ENCODE assay signal across 19 cellular contexts in genomic region chr19:48760514-48761221, GRCh38. TPM values are rescaled to one million over a fixed set of nuclear protein-coding genes. Genes with fewer than 3 reads are reported as not detected.
DNase-seq lines count a peak whose midpoint lies in the region; ATAC-seq and TF ChIP-seq lines count a peak whose summit lies in the region.
"Had no signal": no experiment of that assay in that cellular context is flagged by ENCODE, and none has a peak within 500 bp of the region (broad histone marks: within the 10 kb centered on the region; RNA-seq: fewer than 3 reads in every experiment).

No MANE protein-coding gene starts in this region.

- no peaks in the 10 kb centered on the region for H4K20me1 ChIP-seq in GM23338 (replicated peaks; ENCODE audit: insufficient read depth)

- H3K27me3 Mint-ChIP-seq in GM23338 (ENCODE audit: insufficient read depth, low read depth, poor library complexity), result peaks cover 17% of the 10 kb centered on the region
- peaks cover 13% of the 10 kb centered on the region for H3K27me3 Mint-ChIP-seq in activated naive CD8-positive, alpha-beta T cell treated with anti-CD3 and anti-CD28 coated beads, Interleukin-2, amount 50 U/mL, for 24 hours

- H3K9me3 Mint-ChIP-seq in GM23338, result no peaks in the 10 kb centered on the region
- H3K9me3 Mint-ChIP-seq in activated naive CD8-positive, alpha-beta T cell treated with anti-CD3 and anti-CD28 coated beads, Interleukin-2, amount 50 U/mL, for 24 hours, result no peaks in the 10 kb centered on the region
- H3K9me3 Mint-ChIP-seq: effector memory CD8-positive, alpha-beta T cell; naive B cell had no signal

- DNase-seq in CD1c-positive myeloid dendritic cell (ENCODE audit: extremely low spot score), result peak; percentile 22
- no peak for DNase-seq in GM23338 (ENCODE audit: low spot score)
- peak; percentile 22 for DNase-seq in activated naive CD8-positive, alpha-beta T cell treated with anti-CD3 and anti-CD28 coated beads, Interleukin-2, amount 50 U/mL, for 24 hours
- DNase-seq in lung microvascular endothelial cell (ENCODE audit: low read depth in 2 of 2), result peak; percentile 62 to 74
- no peak for DNase-seq in COLO829 (ENCODE audit: low spot score)
- DNase-seq in nucleus accumbens (lab: John Stamatoyannopoulos, UW), result no peak
- no peak for DNase-seq in WERI-Rb-1
- DNase-seq in NCI-H69 (lab: John Stamatoyannopoulos, UW), result no peak
- DNase-seq: effector memory CD8-positive, alpha-beta T cell; left cardiac atrium; naive B cell; NCI-H146; NCI-H526 treated with DMSO at 0.1 percent for 48 hours; retina; substantia nigra had no signal

- no peaks in the 10 kb centered on the region for H3F3A ChIP-seq in GM23338 (replicated peaks; ENCODE audit: low read depth)

- peaks cover 12% of the 10 kb centered on the region for H3K4me1 ChIP-seq in GM23338 (ENCODE audit: insufficient read depth)

- peak overlapping the region; percentile 72 for H2AFZ ChIP-seq in GM23338

- H3K27ac Mint-ChIP-seq in GM23338, result no peak overlapping the region
- H3K27ac Mint-ChIP-seq in activated naive CD8-positive, alpha-beta T cell treated with anti-CD3 and anti-CD28 coated beads, Interleukin-2, amount 50 U/mL, for 24 hours, result peak overlapping the region; percentile 18

- H3K4me2 ChIP-seq in GM23338, result no peak overlapping the region

- no peak overlapping the region for H3K4me3 ChIP-seq in GM23338
- H3K4me3 ChIP-seq in WERI-Rb-1 (ENCODE audit: low read depth, low read length), result no peak overlapping the region

- no peaks in the 10 kb centered on the region for H3K9me3 ChIP-seq in WERI-Rb-1 (ENCODE audit: severe bottlenecking)

- peaks cover 13% of the 10 kb centered on the region for H3K4me1 Mint-ChIP-seq in GM23338
- H3K4me1 Mint-ChIP-seq in activated naive CD8-positive, alpha-beta T cell treated with anti-CD3 and anti-CD28 coated beads, Interleukin-2, amount 50 U/mL, for 24 hours, result peaks cover 4% of the 10 kb centered on the region
- H3K4me1 Mint-ChIP-seq: naive B cell had no signal

- H3K79me2 ChIP-seq in GM23338 (replicated peaks; ENCODE audit: insufficient read depth), result no peaks in the 10 kb centered on the region

- no peak for ATAC-seq in GM23338
- ATAC-seq in activated naive CD8-positive, alpha-beta T cell treated with anti-CD3 and anti-CD28 coated beads, Interleukin-2, amount 50 U/mL, for 24 hours, result peak; percentile 68
- ATAC-seq: effector memory CD8-positive, alpha-beta T cell had no signal

- H3K4me3 Mint-ChIP-seq in GM23338, result no peak overlapping the region
- H3K4me3 Mint-ChIP-seq in activated naive CD8-positive, alpha-beta T cell treated with anti-CD3 and anti-CD28 coated beads, Interleukin-2, amount 50 U/mL, for 24 hours, result no peak overlapping the region
- H3K4me3 Mint-ChIP-seq: effector memory CD8-positive, alpha-beta T cell; naive B cell had no signal

- no peaks in the 10 kb centered on the region for H3K36me3 ChIP-seq in GM23338 (ENCODE audit: insufficient read depth)
- H3K36me3 ChIP-seq in WERI-Rb-1, result no peaks in the 10 kb centered on the region

- H3K27me3 ChIP-seq in GM23338 (ENCODE audit: insufficient read depth) (no peaks in the 10 kb centered on the region), WERI-Rb-1 (ENCODE audit: insufficient read depth, low read depth, severe bottlenecking) (no peaks in the 10 kb centered on the region)

- no peak overlapping the region for H3K27ac ChIP-seq in GM23338 (ENCODE audit: low read depth)
- no peak overlapping the region for H3K27ac ChIP-seq in WERI-Rb-1
- H3K27ac ChIP-seq: C4-2B, VCaP had no signal

- no peaks in the 10 kb centered on the region for H3K36me3 Mint-ChIP-seq in GM23338 (ENCODE audit: low read depth)
- no peaks in the 10 kb centered on the region for H3K36me3 Mint-ChIP-seq in activated naive CD8-positive, alpha-beta T cell treated with anti-CD3 and anti-CD28 coated beads, Interleukin-2, amount 50 U/mL, for 24 hours (ENCODE audit: low read depth)
- H3K36me3 Mint-ChIP-seq: naive B cell had no signal

- TF ChIP-seq CTCF in GM23338 (conservative IDR thresholded peaks at IDR 0.05; ENCODE audit: low read depth in 2 of 2), result no peak
- TF ChIP-seq CTCF in WERI-Rb-1 (IDR thresholded peaks at IDR 0.05; ENCODE audit: low read depth, low read length), result no peak

- H3K9me2 ChIP-seq in GM23338 (ENCODE audit: insufficient read depth), result no peaks in the 10 kb centered on the region

TF ChIP-seq in GM23338, 12 proteins besides CTCF, POLR2A, EP300 and RAD21 (continues in another document):
- TF ChIP-seq EZH2phosphoT487 (IDR thresholded peaks at IDR 0.05; ENCODE audit: unreplicated experiment) (no peak), NANOG (IDR thresholded peaks at IDR 0.05; ENCODE audit: borderline replicate concordance) (no peak), STAT1 (IDR thresholded peaks at IDR 0.05; ENCODE audit: unreplicated experiment) (no peak), ZNF331 (CRISPR knock-in tag; IDR thresholded peaks at IDR 0.05; ENCODE audit: low read depth) (no peak), CREB1 (CRISPR knock-in tag; IDR thresholded peaks at IDR 0.05; ENCODE audit: low read depth) (no peak), EZH2 (IDR thresholded peaks at IDR 0.05; ENCODE audit: low read depth, unreplicated experiment) (no peak)
- TF ChIP-seq, protein P1, sequence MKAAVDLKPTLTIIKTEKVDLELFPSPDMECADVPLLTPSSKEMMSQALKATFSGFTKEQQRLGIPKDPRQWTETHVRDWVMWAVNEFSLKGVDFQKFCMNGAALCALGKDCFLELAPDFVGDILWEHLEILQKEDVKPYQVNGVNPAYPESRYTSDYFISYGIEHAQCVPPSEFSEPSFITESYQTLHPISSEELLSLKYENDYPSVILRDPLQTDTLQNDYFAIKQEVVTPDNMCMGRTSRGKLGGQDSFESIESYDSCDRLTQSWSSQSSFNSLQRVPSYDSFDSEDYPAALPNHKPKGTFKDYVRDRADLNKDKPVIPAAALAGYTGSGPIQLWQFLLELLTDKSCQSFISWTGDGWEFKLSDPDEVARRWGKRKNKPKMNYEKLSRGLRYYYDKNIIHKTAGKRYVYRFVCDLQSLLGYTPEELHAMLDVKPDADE (IDR thresholded peaks at IDR 0.05), result no peak

RNA-seq across cellular contexts. Expression of gene FGF21, which starts 5.3 kb away (rescaled TPM):
- total RNA-seq in GM23338 (2014; rRNA removed; shearing (Covaris generic)), result 1.3 TPM in 1 of 2 replicates, not detected in the other
- 0.78 and 1.1 TPM in 2 replicates for polyA plus RNA-seq in GM23338 (2016; fragmentation: Nextera tagmentation; extraction: Ambion mirVana)
- under 0.01 TPM in 1 of 2 replicates, not detected in the other for total RNA-seq in lung microvascular endothelial cell
- total RNA-seq: glomerular endothelial cell, left cardiac atrium, SK-MEL-5 had no signal

RNA-seq across cellular contexts. Expression of gene FUT1, which starts 8.2 kb away (rescaled TPM):
- total RNA-seq in GM23338 (2014; rRNA removed; shearing (Covaris generic)), result 20.3 and 20.8 TPM in 2 replicates
- polyA plus RNA-seq in GM23338 (2016; fragmentation: Nextera tagmentation; extraction: Ambion mirVana), result 4.4 and 4.7 TPM in 2 replicates
- 4.8 and 8.3 TPM in 2 replicates for total RNA-seq in lung microvascular endothelial cell

RNA-seq across cellular contexts. Expression of gene IZUMO1, which starts 14.0 kb away (rescaled TPM):
- total RNA-seq in GM23338 (2014; rRNA removed; shearing (Covaris generic)), result 1.7 and 3.5 TPM in 2 replicates
- polyA plus RNA-seq in GM23338 (2016; fragmentation: Nextera tagmentation; extraction: Ambion mirVana), result 1.2 and 1.3 TPM in 2 replicates
- total RNA-seq in lung microvascular endothelial cell, result 0.20 and 0.22 TPM in 2 replicates
- total RNA-seq: glomerular endothelial cell, SK-MEL-5 had no signal

RNA-seq across cellular contexts. Expression of gene RASIP1, which starts 20.3 kb away (rescaled TPM):
- 14.8 and 18.0 TPM in 2 replicates for total RNA-seq in GM23338 (2014; rRNA removed; shearing (Covaris generic))
- polyA plus RNA-seq in GM23338 (2016; fragmentation: Nextera tagmentation; extraction: Ambion mirVana), result 9.2 and 11.2 TPM in 2 replicates
- 51.4 and 74.0 TPM in 2 replicates for total RNA-seq in lung microvascular endothelial cell

RNA-seq across cellular contexts. Expression of gene MAMSTR, which starts 41.1 kb away (rescaled TPM):
- 0.39 and 1.9 TPM in 2 replicates for total RNA-seq in GM23338 (2014; rRNA removed; shearing (Covaris generic))
- 2.0 and 2.5 TPM in 2 replicates for polyA plus RNA-seq in GM23338 (2016; fragmentation: Nextera tagmentation; extraction: Ambion mirVana)
- under 0.01 and 0.22 TPM in 2 replicates for total RNA-seq in lung microvascular endothelial cell

Comparison
In these comparisons a context has a peak if more than half of its experiments do, and no peak if none do; other contexts are left out.
1. DNase-seq: peak in CD1c-positive myeloid dendritic cell (single experiment), activated naive CD8-positive, alpha-beta T cell treated with anti-CD3 and anti-CD28 coated beads, Interleukin-2, amount 50 U/mL, for 24 hours (single experiment) and lung microvascular endothelial cell (2 of 2); none in GM23338 (single experiment), COLO829 (single experiment), nucleus accumbens (0 of 56), WERI-Rb-1 (single experiment) and NCI-H69 (single experiment).